Comparison of ENCODE assay signal across 1 cellular context in the genomic region with DNA sequence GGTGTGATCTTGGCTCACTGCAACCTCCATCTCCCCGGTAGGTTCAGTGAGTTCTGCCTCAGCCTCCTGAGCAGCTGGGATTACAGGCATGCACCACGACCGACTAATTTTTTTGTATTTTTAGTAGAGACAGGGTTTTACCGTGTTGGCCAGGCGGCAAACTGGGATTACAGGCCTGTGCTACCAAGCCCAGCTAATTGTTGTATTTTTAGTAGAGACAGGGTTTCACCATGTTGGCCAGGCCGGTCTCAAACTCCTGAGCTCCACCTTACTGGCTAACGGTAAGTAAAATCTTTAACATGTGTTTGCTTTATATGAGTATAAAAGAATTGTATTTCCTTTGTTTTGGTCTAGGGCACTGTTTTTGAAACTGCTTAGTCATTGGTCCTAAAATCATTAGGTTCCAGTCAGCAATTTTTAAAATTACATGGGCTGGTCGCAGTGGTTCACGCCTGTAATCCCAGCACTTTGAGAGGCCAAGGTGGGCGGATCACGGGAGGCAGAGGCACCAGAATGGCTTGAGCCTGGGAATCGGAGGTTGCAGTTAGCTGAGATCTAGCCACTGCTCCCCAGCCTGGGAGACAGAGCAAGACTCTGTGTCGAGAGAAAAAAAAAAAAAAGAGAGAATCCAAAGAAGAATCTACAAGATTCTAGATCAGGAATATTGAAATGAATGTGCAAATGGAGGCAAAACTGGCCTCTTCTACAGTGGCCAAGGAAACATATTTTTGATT.
TF ChIP-seq lines count a peak whose summit lies in the region.

No MANE protein-coding gene starts in this region.

TF ChIP-seq in K562, 482 proteins besides CTCF, POLR2A, EP300 and RAD21 (continues in another document):
- TF ChIP-seq ZC3H4 (CRISPR knock-in tag; IDR thresholded peaks at IDR 0.05; ENCODE audit: borderline replicate concordance), result no peak
- no peak for TF ChIP-seq ZNF184 (CRISPR knock-in tag; IDR thresholded peaks at IDR 0.05)
- no peak for TF ChIP-seq FOSL1 (tag; conservative IDR thresholded peaks at IDR 0.05)
- TF ChIP-seq, protein P1, sequence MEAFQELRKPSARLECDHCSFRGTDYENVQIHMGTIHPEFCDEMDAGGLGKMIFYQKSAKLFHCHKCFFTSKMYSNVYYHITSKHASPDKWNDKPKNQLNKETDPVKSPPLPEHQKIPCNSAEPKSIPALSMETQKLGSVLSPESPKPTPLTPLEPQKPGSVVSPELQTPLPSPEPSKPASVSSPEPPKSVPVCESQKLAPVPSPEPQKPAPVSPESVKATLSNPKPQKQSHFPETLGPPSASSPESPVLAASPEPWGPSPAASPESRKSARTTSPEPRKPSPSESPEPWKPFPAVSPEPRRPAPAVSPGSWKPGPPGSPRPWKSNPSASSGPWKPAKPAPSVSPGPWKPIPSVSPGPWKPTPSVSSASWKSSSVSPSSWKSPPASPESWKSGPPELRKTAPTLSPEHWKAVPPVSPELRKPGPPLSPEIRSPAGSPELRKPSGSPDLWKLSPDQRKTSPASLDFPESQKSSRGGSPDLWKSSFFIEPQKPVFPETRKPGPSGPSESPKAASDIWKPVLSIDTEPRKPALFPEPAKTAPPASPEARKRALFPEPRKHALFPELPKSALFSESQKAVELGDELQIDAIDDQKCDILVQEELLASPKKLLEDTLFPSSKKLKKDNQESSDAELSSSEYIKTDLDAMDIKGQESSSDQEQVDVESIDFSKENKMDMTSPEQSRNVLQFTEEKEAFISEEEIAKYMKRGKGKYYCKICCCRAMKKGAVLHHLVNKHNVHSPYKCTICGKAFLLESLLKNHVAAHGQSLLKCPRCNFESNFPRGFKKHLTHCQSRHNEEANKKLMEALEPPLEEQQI (IDR thresholded peaks at IDR 0.05), result no peak
- no peak for TF ChIP-seq ZKSCAN1 (IDR thresholded peaks at IDR 0.05; ENCODE audit: low read depth, low read length)
- TF ChIP-seq EGR1 (conservative IDR thresholded peaks at IDR 0.05), result peak; percentile 49
- no peak for TF ChIP-seq ZNF696 (CRISPR knock-in tag; conservative IDR thresholded peaks at IDR 0.05)
- no peak for TF ChIP-seq POU5F1 (IDR thresholded peaks at IDR 0.05; ENCODE audit: borderline replicate concordance, low read depth, low read length, partially characterized antibody)
- no peak for TF ChIP-seq L3MBTL2 (IDR thresholded peaks at IDR 0.05)
- TF ChIP-seq NFE2L1 (tag; IDR thresholded peaks at IDR 0.05; ENCODE audit: borderline replicate concordance, low read depth), result peak; percentile 91
- TF ChIP-seq ZBTB40 (IDR thresholded peaks at IDR 0.05), result no peak
- no peak for TF ChIP-seq ZBTB40 (CRISPR knock-in tag; IDR thresholded peaks at IDR 0.05)
- TF ChIP-seq NR2C2 (CRISPR knock-in tag; IDR thresholded peaks at IDR 0.05), result no peak
- no peak for TF ChIP-seq NR2C2 (tag; IDR thresholded peaks at IDR 0.05)
- TF ChIP-seq MTF1 (CRISPR knock-in tag; IDR thresholded peaks at IDR 0.05; ENCODE audit: borderline replicate concordance), result no peak
- 0 out of 2 replicates have a peak, but pooled peaks have one; percentile 19 for TF ChIP-seq FOXM1 (IDR thresholded peaks at IDR 0.05; ENCODE audit: low read depth)
- TF ChIP-seq FOXM1 (CRISPR knock-in tag; IDR thresholded peaks at IDR 0.05; ENCODE audit: low read depth), result no peak
- TF ChIP-seq NR2C1 (IDR thresholded peaks at IDR 0.05), result no peak
- TF ChIP-seq NR2C1 (tag; IDR thresholded peaks at IDR 0.05), result 0 out of 2 replicates have a peak, but pooled peaks have one; percentile 17
- peak; percentile 85 for TF ChIP-seq BACH1 (tag; IDR thresholded peaks at IDR 0.05)
- 0 out of 2 replicates have a peak, but pooled peaks have one; percentile 7 for TF ChIP-seq NCOR1 (IDR thresholded peaks at IDR 0.05)
- TF ChIP-seq, protein P2, sequence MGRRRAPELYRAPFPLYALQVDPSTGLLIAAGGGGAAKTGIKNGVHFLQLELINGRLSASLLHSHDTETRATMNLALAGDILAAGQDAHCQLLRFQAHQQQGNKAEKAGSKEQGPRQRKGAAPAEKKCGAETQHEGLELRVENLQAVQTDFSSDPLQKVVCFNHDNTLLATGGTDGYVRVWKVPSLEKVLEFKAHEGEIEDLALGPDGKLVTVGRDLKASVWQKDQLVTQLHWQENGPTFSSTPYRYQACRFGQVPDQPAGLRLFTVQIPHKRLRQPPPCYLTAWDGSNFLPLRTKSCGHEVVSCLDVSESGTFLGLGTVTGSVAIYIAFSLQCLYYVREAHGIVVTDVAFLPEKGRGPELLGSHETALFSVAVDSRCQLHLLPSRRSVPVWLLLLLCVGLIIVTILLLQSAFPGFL (CRISPR knock-in tag; IDR thresholded peaks at IDR 0.05), result 0 out of 2 replicates have a peak, but pooled peaks have one; percentile 40
- peak; percentile 93 for TF ChIP-seq MAFK (IDR thresholded peaks at IDR 0.05; ENCODE audit: low read length)
- TF ChIP-seq TOE1 (IDR thresholded peaks at IDR 0.05; ENCODE audit: borderline replicate concordance), result no peak
- no peak for TF ChIP-seq TOE1 (CRISPR knock-in tag; IDR thresholded peaks at IDR 0.05; ENCODE audit: borderline replicate concordance, low read depth)
- 0 out of 2 replicates have a peak, but pooled peaks have one; percentile 50 for TF ChIP-seq ZNF584 (CRISPR knock-in tag; IDR thresholded peaks at IDR 0.05; ENCODE audit: low read depth)
- TF ChIP-seq MNT (conservative IDR thresholded peaks at IDR 0.05), result 0 out of 4 replicates have a peak, but pooled peaks of 1 of the 2 experiments have one; percentile 19
- TF ChIP-seq MTA3 (IDR thresholded peaks at IDR 0.05; ENCODE audit: borderline replicate concordance), result no peak
- TF ChIP-seq TCFL5 (CRISPR knock-in tag; conservative IDR thresholded peaks at IDR 0.05), result no peak
- TF ChIP-seq, protein P3, sequence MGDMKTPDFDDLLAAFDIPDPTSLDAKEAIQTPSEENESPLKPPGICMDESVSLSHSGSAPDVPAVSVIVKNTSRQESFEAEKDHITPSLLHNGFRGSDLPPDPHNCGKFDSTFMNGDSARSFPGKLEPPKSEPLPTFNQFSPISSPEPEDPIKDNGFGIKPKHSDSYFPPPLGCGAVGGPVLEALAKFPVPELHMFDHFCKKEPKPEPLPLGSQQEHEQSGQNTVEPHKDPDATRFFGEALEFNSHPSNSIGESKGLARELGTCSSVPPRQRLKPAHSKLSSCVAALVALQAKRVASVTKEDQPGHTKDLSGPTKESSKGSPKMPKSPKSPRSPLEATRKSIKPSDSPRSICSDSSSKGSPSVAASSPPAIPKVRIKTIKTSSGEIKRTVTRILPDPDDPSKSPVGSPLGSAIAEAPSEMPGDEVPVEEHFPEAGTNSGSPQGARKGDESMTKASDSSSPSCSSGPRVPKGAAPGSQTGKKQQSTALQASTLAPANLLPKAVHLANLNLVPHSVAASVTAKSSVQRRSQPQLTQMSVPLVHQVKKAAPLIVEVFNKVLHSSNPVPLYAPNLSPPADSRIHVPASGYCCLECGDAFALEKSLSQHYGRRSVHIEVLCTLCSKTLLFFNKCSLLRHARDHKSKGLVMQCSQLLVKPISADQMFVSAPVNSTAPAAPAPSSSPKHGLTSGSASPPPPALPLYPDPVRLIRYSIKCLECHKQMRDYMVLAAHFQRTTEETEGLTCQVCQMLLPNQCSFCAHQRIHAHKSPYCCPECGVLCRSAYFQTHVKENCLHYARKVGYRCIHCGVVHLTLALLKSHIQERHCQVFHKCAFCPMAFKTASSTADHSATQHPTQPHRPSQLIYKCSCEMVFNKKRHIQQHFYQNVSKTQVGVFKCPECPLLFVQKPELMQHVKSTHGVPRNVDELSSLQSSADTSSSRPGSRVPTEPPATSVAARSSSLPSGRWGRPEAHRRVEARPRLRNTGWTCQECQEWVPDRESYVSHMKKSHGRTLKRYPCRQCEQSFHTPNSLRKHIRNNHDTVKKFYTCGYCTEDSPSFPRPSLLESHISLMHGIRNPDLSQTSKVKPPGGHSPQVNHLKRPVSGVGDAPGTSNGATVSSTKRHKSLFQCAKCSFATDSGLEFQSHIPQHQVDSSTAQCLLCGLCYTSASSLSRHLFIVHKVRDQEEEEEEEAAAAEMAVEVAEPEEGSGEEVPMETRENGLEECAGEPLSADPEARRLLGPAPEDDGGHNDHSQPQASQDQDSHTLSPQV (IDR thresholded peaks at IDR 0.05), result peak; percentile 57
- no peak for TF ChIP-seq KDM2B (CRISPR knock-in tag; IDR thresholded peaks at IDR 0.05)
- TF ChIP-seq, protein P4, sequence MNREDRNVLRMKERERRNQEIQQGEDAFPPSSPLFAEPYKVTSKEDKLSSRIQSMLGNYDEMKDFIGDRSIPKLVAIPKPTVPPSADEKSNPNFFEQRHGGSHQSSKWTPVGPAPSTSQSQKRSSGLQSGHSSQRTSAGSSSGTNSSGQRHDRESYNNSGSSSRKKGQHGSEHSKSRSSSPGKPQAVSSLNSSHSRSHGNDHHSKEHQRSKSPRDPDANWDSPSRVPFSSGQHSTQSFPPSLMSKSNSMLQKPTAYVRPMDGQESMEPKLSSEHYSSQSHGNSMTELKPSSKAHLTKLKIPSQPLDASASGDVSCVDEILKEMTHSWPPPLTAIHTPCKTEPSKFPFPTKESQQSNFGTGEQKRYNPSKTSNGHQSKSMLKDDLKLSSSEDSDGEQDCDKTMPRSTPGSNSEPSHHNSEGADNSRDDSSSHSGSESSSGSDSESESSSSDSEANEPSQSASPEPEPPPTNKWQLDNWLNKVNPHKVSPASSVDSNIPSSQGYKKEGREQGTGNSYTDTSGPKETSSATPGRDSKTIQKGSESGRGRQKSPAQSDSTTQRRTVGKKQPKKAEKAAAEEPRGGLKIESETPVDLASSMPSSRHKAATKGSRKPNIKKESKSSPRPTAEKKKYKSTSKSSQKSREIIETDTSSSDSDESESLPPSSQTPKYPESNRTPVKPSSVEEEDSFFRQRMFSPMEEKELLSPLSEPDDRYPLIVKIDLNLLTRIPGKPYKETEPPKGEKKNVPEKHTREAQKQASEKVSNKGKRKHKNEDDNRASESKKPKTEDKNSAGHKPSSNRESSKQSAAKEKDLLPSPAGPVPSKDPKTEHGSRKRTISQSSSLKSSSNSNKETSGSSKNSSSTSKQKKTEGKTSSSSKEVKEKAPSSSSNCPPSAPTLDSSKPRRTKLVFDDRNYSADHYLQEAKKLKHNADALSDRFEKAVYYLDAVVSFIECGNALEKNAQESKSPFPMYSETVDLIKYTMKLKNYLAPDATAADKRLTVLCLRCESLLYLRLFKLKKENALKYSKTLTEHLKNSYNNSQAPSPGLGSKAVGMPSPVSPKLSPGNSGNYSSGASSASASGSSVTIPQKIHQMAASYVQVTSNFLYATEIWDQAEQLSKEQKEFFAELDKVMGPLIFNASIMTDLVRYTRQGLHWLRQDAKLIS (CRISPR knock-in tag; IDR thresholded peaks at IDR 0.05), result no peak
- peak; percentile 15; the same call in 1 of the 2 replicates for TF ChIP-seq ARID1B (IDR thresholded peaks at IDR 0.05)
- no peak for TF ChIP-seq ZNF75A (CRISPR knock-in tag; IDR thresholded peaks at IDR 0.05)
- TF ChIP-seq TCF3 (CRISPR knock-in tag; IDR thresholded peaks at IDR 0.05), result no peak
